21 cellular contexts compared by ENCODE assay signal in genomic region chr18:36536426-36536825, GRCh38.
DNase-seq lines count a peak whose midpoint lies in the region; ATAC-seq and TF ChIP-seq lines count a peak whose summit lies in the region.
"Had no signal": no experiment of that assay in that cellular context is flagged by ENCODE, and none has a peak within 500 bp of the region (broad histone marks: within the 10 kb centered on the region; RNA-seq: fewer than 3 reads in every experiment).

No MANE protein-coding gene starts in this region.

- no peaks in the 10 kb centered on the region for H3K36me3 Mint-ChIP-seq in activated naive CD4-positive, alpha-beta T cell treated with anti-CD3 and anti-CD28 coated beads, Interleukin-2, amount 50 U/mL, for 72 hours
- no peaks in the 10 kb centered on the region for H3K36me3 Mint-ChIP-seq in stimulated activated memory B cell treated with anti-CD40 and anti-IgM and Interleukin-4, amounts not matched to agents 10 μg/mL and 1 μg/mL and 100 μg/mL, for 72 hours
- H3K36me3 Mint-ChIP-seq: CD4-positive, CD25-positive, alpha-beta regulatory T cell; T-cell had no signal

- intact Hi-C loops in left ventricle myocardium superior (cut with micrococcal nuclease) (no loop called here), left cardiac atrium (cut with DNase I) (no loop called here), vagina (cut with DNase I) (no loop called here)

- no peak for TF ChIP-seq CTCF in vagina (IDR thresholded peaks at IDR 0.05)

- no peak overlapping the region for H3K4me3 Mint-ChIP-seq in stimulated activated memory B cell treated with anti-CD40 and anti-IgM and Interleukin-4, amounts not matched to agents 10 μg/mL and 1 μg/mL and 100 μg/mL, for 72 hours
- H3K4me3 Mint-ChIP-seq: activated CD8-positive, alpha-beta T cell treated with anti-CD3 and anti-CD28 coated beads, Interleukin-2, amount 10 ng/mL, durations not matched to agents 7 days and 5 days; brain; CD4-positive, CD25-positive, alpha-beta regulatory T cell; T-cell had no signal

- H3K4me1 Mint-ChIP-seq in stimulated activated memory B cell treated with anti-CD40 and anti-IgM and Interleukin-4, amounts not matched to agents 10 μg/mL and 1 μg/mL and 100 μg/mL, for 72 hours, result no peaks in the 10 kb centered on the region
- H3K4me1 Mint-ChIP-seq: CD4-positive, CD25-positive, alpha-beta regulatory T cell had no signal

- no peaks in the 10 kb centered on the region for H3K27me3 ChIP-seq in vagina
- H3K27me3 ChIP-seq: SJCRH30 had no signal

- H3K36me3 ChIP-seq in vagina, result no peaks in the 10 kb centered on the region
- H3K36me3 ChIP-seq: SJCRH30 had no signal

- H3K9me3 ChIP-seq in vagina, result no peaks in the 10 kb centered on the region
- H3K9me3 ChIP-seq: SJCRH30 had no signal

- no peaks in the 10 kb centered on the region for H3K9me3 Mint-ChIP-seq in activated naive CD4-positive, alpha-beta T cell treated with anti-CD3 and anti-CD28 coated beads, Interleukin-2, amount 50 U/mL, for 72 hours
- H3K9me3 Mint-ChIP-seq in stimulated activated memory B cell treated with anti-CD40 and anti-IgM and Interleukin-4, amounts not matched to agents 10 μg/mL and 1 μg/mL and 100 μg/mL, for 72 hours, result peaks cover 3% of the 10 kb centered on the region
- H3K9me3 Mint-ChIP-seq: T-cell had no signal

- no peak overlapping the region for H3K27ac ChIP-seq in vagina
- H3K27ac ChIP-seq: SJCRH30, skin epidermis had no signal

- peak; percentile 25 for ATAC-seq in left ventricle myocardium superior
- ATAC-seq in left cardiac atrium, result no peak
- no peak for ATAC-seq in activated naive CD4-positive, alpha-beta T cell treated with anti-CD3 and anti-CD28 coated beads, Interleukin-2, amount 50 U/mL, for 72 hours
- no peak for ATAC-seq in GM18498 (IDR thresholded peaks at IDR 0.05; ENCODE audit: unreplicated experiment)
- no peak for ATAC-seq in stimulated activated memory B cell treated with anti-CD40 and anti-IgM and Interleukin-4, amounts not matched to agents 10 μg/mL and 1 μg/mL and 100 μg/mL, for 72 hours
- ATAC-seq: activated CD8-positive, alpha-beta T cell treated with anti-CD3 and anti-CD28 coated beads, Interleukin-2, amount 10 ng/mL, durations not matched to agents 7 days and 5 days; T-cell had no signal

- no peak for TF ChIP-seq POLR2A in vagina (IDR thresholded peaks at IDR 0.05)

- H3K4me3 ChIP-seq in vagina, result no peak overlapping the region
- H3K4me3 ChIP-seq: SJCRH30, skin epidermis had no signal

- DNase-seq in left ventricle myocardium superior, result no peak
- DNase-seq in left cardiac atrium, result no peak
- DNase-seq in NCI-H1694 (lab: John Stamatoyannopoulos, UW), result peak; percentile 85
- DNase-seq in NCI-H69 (lab: John Stamatoyannopoulos, UW), result peak; percentile 98
- DNase-seq in vagina (ENCODE audit: extremely low spot score in 2 of 2), result peak; percentile 32 to 40
- no peak for DNase-seq in activated naive CD4-positive, alpha-beta T cell treated with anti-CD3 and anti-CD28 coated beads, Interleukin-2, amount 50 U/mL, for 72 hours (ENCODE audit: low spot score in 2 of 2)
- DNase-seq: activated CD8-positive, alpha-beta T cell treated with anti-CD3 and anti-CD28 coated beads, Interleukin-2, amount 10 ng/mL, durations not matched to agents 7 days and 5 days; activated effector memory CD4-positive, alpha-beta T cell treated with anti-CD3 and anti-CD28 coated beads, Interleukin-2, amount 50 U/mL, for 16 hours; activated T-cell treated with anti-CD3 and anti-CD28 coated beads for 4 hours; CD4-positive, CD25-positive, alpha-beta regulatory T cell; effector CD8-positive, alpha-beta T cell; GOT3; head of caudate nucleus; Kasumi-1; SJCRH30; T-cell; trophoblast cell had no signal

- no peaks in the 10 kb centered on the region for H3K4me1 ChIP-seq in vagina
- H3K4me1 ChIP-seq: SJCRH30 had no signal

- no peak overlapping the region for H3K27ac Mint-ChIP-seq in activated naive CD4-positive, alpha-beta T cell treated with anti-CD3 and anti-CD28 coated beads, Interleukin-2, amount 50 U/mL, for 72 hours
- H3K27ac Mint-ChIP-seq in stimulated activated memory B cell treated with anti-CD40 and anti-IgM and Interleukin-4, amounts not matched to agents 10 μg/mL and 1 μg/mL and 100 μg/mL, for 72 hours, result no peak overlapping the region
- H3K27ac Mint-ChIP-seq: activated CD8-positive, alpha-beta T cell treated with anti-CD3 and anti-CD28 coated beads, Interleukin-2, amount 10 ng/mL, durations not matched to agents 7 days and 5 days; CD4-positive, CD25-positive, alpha-beta regulatory T cell; T-cell had no signal

- peaks cover 25% of the 10 kb centered on the region for H3K27me3 Mint-ChIP-seq in stimulated activated memory B cell treated with anti-CD40 and anti-IgM and Interleukin-4, amounts not matched to agents 10 μg/mL and 1 μg/mL and 100 μg/mL, for 72 hours
- H3K27me3 Mint-ChIP-seq: brain; CD4-positive, CD25-positive, alpha-beta regulatory T cell had no signal

Comparison
In these comparisons a context has a peak if more than half of its experiments do, and no peak if none do; other contexts are left out.
1. DNase-seq: peak in NCI-H1694 (single experiment), NCI-H69 (single experiment) and vagina (2 of 2); none in left ventricle myocardium superior (single experiment), left cardiac atrium (single experiment) and activated naive CD4-positive, alpha-beta T cell treated with anti-CD3 and anti-CD28 coated beads, Interleukin-2, amount 50 U/mL, for 72 hours (0 of 2).